31 cellular contexts compared by ENCODE assay signal in the genomic region with DNA sequence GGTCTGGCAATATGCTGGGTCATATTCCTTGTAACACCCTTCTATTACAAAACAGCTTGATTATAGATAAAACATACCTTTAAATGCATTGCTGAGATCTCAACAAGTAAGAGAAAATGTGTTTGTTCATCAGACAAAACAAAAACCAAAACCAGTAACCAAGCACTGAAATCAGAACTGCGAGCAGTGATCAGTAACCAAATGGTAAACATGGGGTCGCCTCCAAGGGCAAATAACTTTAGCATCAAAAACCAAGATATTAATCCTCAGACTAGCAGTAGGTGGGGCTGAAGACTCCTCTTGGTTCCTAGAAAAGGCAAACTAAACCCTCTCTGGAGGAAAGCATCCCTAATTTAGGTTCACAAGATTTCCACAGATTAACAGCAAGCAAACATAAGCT.
"Had no signal": no experiment of that assay in that cellular context is flagged by ENCODE, and none has a peak within 500 bp of the region (broad histone marks: within the 10 kb centered on the region; RNA-seq: fewer than 3 reads in every experiment).

No MANE protein-coding gene starts in this region.

- ATAC-seq: activated CD8-positive, alpha-beta T cell treated with anti-CD3 and anti-CD28 coated beads for 36 hours; activated T-cell treated with anti-CD3 and anti-CD28 coated beads, Interleukin-2, amount 50 U/mL, for 72 hours; activated T-helper 17 cell treated with anti-CD3 and anti-CD28 coated beads, Interleukin-2, amount 50 U/mL, for 72 hours; Right ventricle myocardium inferior; SK-N-SH treated with all-trans-retinoic acid at 6 μM for 48 hours; T-cell; T-helper 17 cell had no signal

- H3K36me3 ChIP-seq: ascending aorta, cardiac muscle cell, WERI-Rb-1 had no signal

- H2AFZ ChIP-seq: PC-9 had no signal

- H3K4me1 ChIP-seq: ascending aorta had no signal

- DNase-seq: activated CD4-positive, alpha-beta T cell treated with anti-CD3 and anti-CD28 coated beads, Interleukin-2, amount 10 ng/mL, durations not matched to agents 24 days and 14 days; activated CD4-positive, alpha-beta T cell treated with anti-CD3 and anti-CD28 coated beads, Interleukin-2, amount 50 U/mL, for 4 hours; activated CD8-positive, alpha-beta T cell treated with anti-CD3 and anti-CD28 coated beads for 36 hours; activated gamma-delta T cell; activated naive CD4-positive, alpha-beta T cell treated with Interleukin-2 at 50 U/mL for 16 hours; activated naive CD8-positive, alpha-beta T cell treated with anti-CD3 and anti-CD28 coated beads, Interleukin-2, amount 10 ng/mL, durations not matched to agents 7 days and 5 days; activated T-cell treated with anti-CD3 and anti-CD28 coated beads, Interleukin-2, amount 50 U/mL, for 1 hour; activated T-cell treated with anti-CD3 and anti-CD28 coated beads, Interleukin-2, amount 50 U/mL, for 72 hours; amygdala; NCI-H1105; NCI-H1417 treated with DMSO at 0.1 percent for 48 hours; NCI-H187 treated with DMSO at 0.1 percent for 48 hours; NCI-H2081; NCI-H2171 treated with DMSO at 0.1 percent for 48 hours; NCI-H2227 treated with DMSO at 0.1 percent for 48 hours; NCI-H446; NCI-H510A treated with DMSO at 0.1 percent for 48 hours; NCI-H526 treated with DMSO at 0.1 percent for 48 hours; PC-9; SIG-M5; T-cell; T-helper 17 cell; WERI-Rb-1 had no signal

- H3K27ac ChIP-seq: ascending aorta, cardiac muscle cell, coronary artery, PC-9, RWPE1, WERI-Rb-1 had no signal

- H3K9me3 ChIP-seq: ascending aorta had no signal

- H3K4me2 ChIP-seq: PC-9 had no signal

- H3K4me3 ChIP-seq: ascending aorta, cardiac muscle cell, coronary artery, PC-9 had no signal

- FAIRE-seq: RCC 7860 had no signal

- H3K27me3 ChIP-seq: ascending aorta, cardiac muscle cell had no signal
